ENCODE assay signal across 21 cellular contexts in genomic region chr13:74889321-74889720, GRCh38.
DNase-seq lines count a peak whose midpoint lies in the region; ATAC-seq and TF ChIP-seq lines count a peak whose summit lies in the region.
"Had no signal": no experiment of that assay in that cellular context is flagged by ENCODE, and none has a peak within 500 bp of the region (broad histone marks: within the 10 kb centered on the region; RNA-seq: fewer than 3 reads in every experiment).

No MANE protein-coding gene starts in this region.

- TF ChIP-seq CTCF in cardiac fibroblast (IDR thresholded peaks at IDR 0.05; ENCODE audit: low read depth, low read length) (no peak), brain microvascular endothelial cell (IDR thresholded peaks at IDR 0.05; ENCODE audit: low read depth, low read length, missing control alignments) (no peak)

- H3K4me3 ChIP-seq in cardiac fibroblast (replicated peaks in 1 of 2; ENCODE audit: low read depth in 2 of 2, low read length in 2 of 2) (no peak overlapping the region), brain microvascular endothelial cell (ENCODE audit: low read depth, low read length) (no peak overlapping the region)
- H3K4me3 ChIP-seq: heart right ventricle, lower lobe of right lung, upper lobe of left lung had no signal

- DNase-seq in G401 (ENCODE audit: low spot score), result peak; percentile 6
- peak; percentile 0 for DNase-seq in NCI-H2029 treated with DMSO at 0.1 percent for 48 hours (lab: John Stamatoyannopoulos, UW)
- peak; percentile 39 to 78 for DNase-seq in cardiac fibroblast (ENCODE audit: low read depth in 2 of 2)
- DNase-seq in kidney glomerular epithelial cell (lab: John Stamatoyannopoulos, UW), result peak; percentile 4
- DNase-seq in activated T-cell treated with anti-CD3 and anti-CD28 coated beads for 4 hours, result no peak
- no peak for DNase-seq in left ventricle myocardium superior
- no peak for DNase-seq in brain microvascular endothelial cell
- DNase-seq: activated CD4-positive, alpha-beta T cell treated with anti-CD3 and anti-CD28 coated beads for 4 hours; EL; heart right ventricle; immature natural killer cell; lower lobe of right lung; NCI-H146; NCI-H446 treated with DMSO at 0.1 percent for 48 hours; retina; Right ventricle myocardium superior; stimulated activated CD4-positive, alpha-beta T cell treated with anti-CD3 and anti-CD28 coated beads, Interleukin-12 subunit alpha, Interleukin-12 subunit beta, amount 100 ng/mL, for 4 hours; upper lobe of left lung had no signal

- in situ Hi-C loops in G401 (cut with HindIII; ENCODE audit: low sequenced_read_pairs), result no loop called here
- in situ Hi-C loops in brain microvascular endothelial cell (cut with HindIII; ENCODE audit: low pct_ligation_motif_present, low sequenced_read_pairs), result no loop called here

- no peaks in the 10 kb centered on the region for H3K27me3 ChIP-seq in brain microvascular endothelial cell (replicated peaks)
- H3K27me3 ChIP-seq: heart right ventricle, neutrophil, upper lobe of left lung had no signal

- no peak for ATAC-seq in GM21526 (IDR thresholded peaks at IDR 0.05; ENCODE audit: low FRiP score, unreplicated experiment)
- ATAC-seq in left ventricle myocardium superior, result no peak
- ATAC-seq: activated naive CD4-positive, alpha-beta T cell treated with anti-CD3 and anti-CD28 coated beads, Interleukin-2, amount 50 U/mL, for 72 hours; heart right ventricle; lower lobe of right lung had no signal

- intact Hi-C loops in left ventricle myocardium superior (cut with micrococcal nuclease), result no loop called here

- H3K27ac ChIP-seq in brain microvascular endothelial cell, result no peak overlapping the region
- H3K27ac ChIP-seq: heart right ventricle, lower lobe of right lung, neutrophil, upper lobe of left lung had no signal

- H3K36me3 ChIP-seq in brain microvascular endothelial cell (replicated peaks), result no peaks in the 10 kb centered on the region
- H3K36me3 ChIP-seq: heart right ventricle, lower lobe of right lung, neutrophil, upper lobe of left lung had no signal

Comparison
In these comparisons a context has a peak if more than half of its experiments do, and no peak if none do; other contexts are left out.
1. DNase-seq: peak in G401 (single experiment), NCI-H2029 treated with DMSO at 0.1 percent for 48 hours (single experiment), cardiac fibroblast (2 of 2) and kidney glomerular epithelial cell (single experiment); none in activated T-cell treated with anti-CD3 and anti-CD28 coated beads for 4 hours (single experiment), left ventricle myocardium superior (single experiment) and brain microvascular endothelial cell (single experiment).